In the genomic region with DNA sequence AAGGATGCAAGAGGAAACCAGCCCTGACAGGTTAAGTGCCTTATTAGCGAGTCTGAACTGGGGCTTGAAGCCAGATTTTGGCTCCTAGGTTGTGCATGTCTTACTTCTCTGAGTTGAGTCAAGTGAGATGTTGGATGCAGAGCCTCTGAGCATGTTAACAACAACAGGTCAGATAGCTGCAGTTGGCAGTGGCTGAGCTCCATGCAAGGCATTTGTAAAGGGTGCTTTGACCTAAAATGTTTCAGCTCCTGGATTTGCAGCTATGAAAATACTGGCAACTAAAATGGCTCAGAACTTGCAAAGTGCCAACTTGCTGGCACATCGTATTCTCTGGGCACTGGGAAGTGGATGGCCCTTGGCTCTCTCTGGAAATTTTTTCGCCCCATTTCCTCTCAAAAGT, we compare ENCODE assay signal across 25 cellular contexts. TPM values are rescaled to one million over a fixed set of nuclear protein-coding genes. Genes with fewer than 3 reads are reported as not detected.
DNase-seq lines count a peak whose midpoint lies in the region; ATAC-seq lines count a peak whose summit lies in the region.
"Had no signal": no experiment of that assay in that cellular context is flagged by ENCODE, and none has a peak within 500 bp of the region (broad histone marks: within the 10 kb centered on the region; RNA-seq: fewer than 3 reads in every experiment).

No MANE protein-coding gene starts in this region.

- H3K36me3 ChIP-seq in effector memory CD4-positive, alpha-beta T cell (ENCODE audit: control insufficient read depth, insufficient read depth, low read length) = no peaks in the 10 kb centered on the region
- H3K36me3 ChIP-seq: colonic mucosa had no signal

- DNase-seq in NCI-H446 treated with DMSO at 0.1 percent for 48 hours (lab: John Stamatoyannopoulos, UW) (peak; percentile 83), cerebellum (ENCODE audit: low spot score) (peak; percentile 36), left ventricle myocardium superior (no peak), retina (peak; percentile 21), NCI-H524 (lab: John Stamatoyannopoulos, UW) (no peak), 8988T (no peak)
- no peak for DNase-seq in stimulated activated CD4-positive, alpha-beta T cell treated with anti-CD3 and anti-CD28 coated beads, Interleukin-2, amount 100 ng/mL, for 24 hours
- DNase-seq in effector memory CD4-positive, alpha-beta T cell = no peak
- DNase-seq: activated CD4-positive, CD25-positive, alpha-beta regulatory T cell treated with anti-CD3 and anti-CD28 coated beads, Interleukin-2, amount 50 U/mL, for 72 hours; activated CD8-positive, alpha-beta T cell treated with anti-CD3 and anti-CD28 coated beads, Interleukin-2, amount 10 ng/mL, durations not matched to agents 7 days and 5 days; activated gamma-delta T cell; activated T-cell treated with anti-CD3 and anti-CD28 coated beads for 4 hours; CD4-positive, alpha-beta memory T cell; colonic mucosa; DMS 273 treated with DMSO at 0.1 percent for 48 hours; effector memory CD8-positive, alpha-beta T cell; HFFc6; left colon; NCI-H1105 treated with DMSO at 0.1 percent for 48 hours; NCI-H2081; stimulated activated CD8-positive, alpha-beta memory T cell treated with anti-CD3 and anti-CD28 coated beads, Interleukin-4, amount 100 ng/mL, for 48 hours had no signal

- no peaks in the 10 kb centered on the region for H3K9me3 ChIP-seq in effector memory CD4-positive, alpha-beta T cell (ENCODE audit: control insufficient read depth, low read length)
- H3K9me3 ChIP-seq: colonic mucosa had no signal

- H3K4me1 ChIP-seq in effector memory CD4-positive, alpha-beta T cell (ENCODE audit: control insufficient read depth, insufficient read depth, low read length, poor library complexity, severe bottlenecking) = no peaks in the 10 kb centered on the region
- H3K4me1 ChIP-seq: colonic mucosa had no signal

- H3K27ac ChIP-seq in effector memory CD4-positive, alpha-beta T cell (ENCODE audit: insufficient read depth, low read length, poor library complexity, severe bottlenecking) = no peak overlapping the region
- H3K27ac ChIP-seq: colonic mucosa had no signal

- H3K4me3 ChIP-seq in effector memory CD4-positive, alpha-beta T cell (ENCODE audit: insufficient read depth, low read depth, low read length, poor library complexity, severe bottlenecking) = no peak overlapping the region
- H3K4me3 ChIP-seq: colonic mucosa had no signal

- no peaks in the 10 kb centered on the region for H3K27me3 ChIP-seq in effector memory CD4-positive, alpha-beta T cell (replicated peaks; ENCODE audit: control insufficient read depth, insufficient read depth, low read length, poor library complexity, severe bottlenecking)
- H3K27me3 ChIP-seq: colonic mucosa had no signal

- peak; percentile 70 for ATAC-seq in left ventricle myocardium superior
- ATAC-seq: activated CD8-positive, alpha-beta T cell treated with anti-CD3 and anti-CD28 coated beads, Interleukin-2, amount 10 ng/mL, durations not matched to agents 7 days and 5 days; effector memory CD8-positive, alpha-beta T cell; left colon; sciatic nerve had no signal

- intact Hi-C loops in left ventricle myocardium superior (cut with micrococcal nuclease) = no loop called here

RNA-seq across cellular contexts. Expression of a gene that starts 16.4 kb away (rescaled TPM):
- total RNA-seq in cerebellum = 0.27 TPM
- total RNA-seq in left ventricle myocardium superior = 1,162 TPM
- total RNA-seq: activated CD8-positive, alpha-beta T cell treated with anti-CD3 and anti-CD28 coated beads, Interleukin-2, amount 10 ng/mL, durations not matched to agents 7 days and 5 days; CD4-positive, alpha-beta memory T cell; HFFc6; left colon; mesenteric fat pad; osteocyte; sciatic nerve; T-helper 1 cell treated with Interleukin-12 subunit alpha and Interleukin-12 subunit beta and Interleukin-4 antibody, amounts not matched to agents 30 ng/mL and 1 ng/mL, for 36 hours had no signal

RNA-seq across cellular contexts. Expression of a gene that starts 22.5 kb away (rescaled TPM):
- total RNA-seq in cerebellum = 1.6 TPM
- 5.8 TPM for total RNA-seq in left ventricle myocardium superior
- total RNA-seq: CD4-positive, alpha-beta memory T cell; mesenteric fat pad had no signal

Comparison
In these comparisons a context has a peak if more than half of its experiments do, and no peak if none do; other contexts are left out.
1. DNase-seq: peak in NCI-H446 treated with DMSO at 0.1 percent for 48 hours (single experiment), cerebellum (single experiment) and retina (single experiment); none in left ventricle myocardium superior (single experiment), stimulated activated CD4-positive, alpha-beta T cell treated with anti-CD3 and anti-CD28 coated beads, Interleukin-2, amount 100 ng/mL, for 24 hours (0 of 2), NCI-H524 (0 of 2), effector memory CD4-positive, alpha-beta T cell (0 of 3) and 8988T (single experiment).
2. RNA of a gene that starts 16.4 kb away (total RNA-seq): 1,162 TPM in left ventricle myocardium superior (single experiment); 0.27 TPM in cerebellum (single experiment); every median in the first group is over 100 times any median in the second.